In the genomic region with DNA sequence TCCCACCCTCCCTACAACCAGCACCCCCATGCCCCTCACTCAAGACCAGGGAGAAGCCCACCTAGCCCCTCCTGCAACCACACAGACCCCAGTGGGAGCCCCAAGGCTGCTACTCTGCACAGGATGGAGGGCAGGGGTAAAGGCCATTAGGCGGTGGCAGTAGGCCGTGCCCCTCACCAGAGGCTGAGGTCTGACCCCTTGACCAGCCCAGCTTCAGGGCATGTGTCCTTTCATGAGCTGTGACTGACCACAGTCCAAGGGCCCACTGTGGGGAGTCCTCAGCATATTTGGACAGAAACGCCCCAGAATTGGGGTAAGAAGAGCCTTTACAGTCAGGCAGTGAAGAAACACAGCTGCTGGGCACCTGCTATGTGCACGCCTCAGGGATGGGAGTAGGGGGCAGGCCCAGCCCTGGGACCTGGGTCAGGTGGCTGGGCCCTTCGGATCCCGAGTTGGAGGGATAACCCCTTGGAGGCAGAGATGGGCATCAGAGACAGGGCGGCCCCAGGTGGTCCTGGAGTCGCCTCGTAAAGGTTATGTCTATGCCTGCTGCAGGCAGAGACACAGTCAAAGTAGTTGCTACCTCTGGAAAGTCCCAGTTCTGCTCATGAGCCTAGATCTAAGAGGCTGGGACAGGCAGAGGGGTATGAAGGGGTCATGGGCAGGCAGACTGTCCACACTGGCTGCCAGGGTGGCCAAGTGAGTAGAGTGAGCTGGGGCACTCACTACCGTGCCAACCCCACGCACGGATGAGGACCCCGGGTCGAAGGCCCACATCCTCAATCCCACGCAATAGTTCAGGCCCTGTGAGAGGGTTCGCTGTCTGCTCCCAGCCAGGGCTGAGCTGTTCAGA, we compare ENCODE assay signal across 1 cellular context.
TF ChIP-seq lines count a peak whose summit lies in the region.

No MANE protein-coding gene starts in this region.

TF ChIP-seq in HCT116, 20 proteins besides CTCF, POLR2A, EP300 and RAD21:
- no peak for TF ChIP-seq TCF7L2 (IDR thresholded peaks at IDR 0.05; ENCODE audit: borderline replicate concordance, extremely low read depth, insufficient read depth, insufficient read length)
- TF ChIP-seq ZNF274 (IDR thresholded peaks at IDR 0.05; ENCODE audit: low read depth, low read length): no peak
- TF ChIP-seq EGR1 (IDR thresholded peaks at IDR 0.05; ENCODE audit: low read depth): no peak
- TF ChIP-seq YY1 (IDR thresholded peaks at IDR 0.05; ENCODE audit: extremely low read depth, insufficient replicate concordance, low read depth, low read length): no peak
- no peak for TF ChIP-seq ZBTB33 (IDR thresholded peaks at IDR 0.05; ENCODE audit: extremely low read depth, insufficient replicate concordance, low read length)
- TF ChIP-seq EZH2phosphoT487 (IDR thresholded peaks at IDR 0.05; ENCODE audit: borderline replicate concordance): no peak
- TF ChIP-seq REST (IDR thresholded peaks at IDR 0.05; ENCODE audit: low read depth): no peak
- TF ChIP-seq ATF3 (IDR thresholded peaks at IDR 0.05): no peak
- no peak for TF ChIP-seq CEBPB (IDR thresholded peaks at IDR 0.05; ENCODE audit: low read depth)
- TF ChIP-seq CBX3 (IDR thresholded peaks at IDR 0.05; ENCODE audit: low read depth): no peak
